Comparison of ENCODE assay signal across 9 cellular contexts in genomic region chr1:92029241-92029922, GRCh38. TPM values are rescaled to one million over a fixed set of nuclear protein-coding genes. Genes with fewer than 3 reads are reported as not detected.
DNase-seq lines count a peak whose midpoint lies in the region; ATAC-seq, FAIRE-seq and TF ChIP-seq lines count a peak whose summit lies in the region.
"Had no signal": no experiment of that assay in that cellular context is flagged by ENCODE, and none has a peak within 500 bp of the region (broad histone marks: within the 10 kb centered on the region; RNA-seq: fewer than 3 reads in every experiment).

No MANE protein-coding gene starts in this region.

- DNase-seq in heart left ventricle (no peak), cardiac septum (ENCODE audit: low spot score) (no peak), astrocyte of the cerebellum (ENCODE audit: low read depth) (no peak), left lung (no peak), NCI-H2196 treated with DMSO at 0.1 percent for 48 hours (lab: John Stamatoyannopoulos, UW; ENCODE audit: unreplicated experiment) (no peak), GM12892 (ENCODE audit: insufficient read length) (no peak)

- H3K4me1 ChIP-seq in heart left ventricle (peaks cover 0 to 9% (median 0%) of the 10 kb centered on the region in 12 donors), left lung (peaks cover 0 to 9% of the 10 kb centered on the region in 2 donors), urinary bladder (ENCODE audit: insufficient read depth) (no peaks in the 10 kb centered on the region)

- FAIRE-seq in GM12892 (lab: Jason Lieb, UNC) = no peak

- H3K27me3 ChIP-seq in heart left ventricle = peaks cover 0 to 23% (median 0%) of the 10 kb centered on the region in 9 donors
- H3K27me3 ChIP-seq in left lung = peaks cover 0 to 46% of the 10 kb centered on the region in 2 donors

- 41 to 61% (median 44%) methylated on average over 23 to 31 of the region's 31 CpGs for WGBS in heart left ventricle, 4 donors
- 40% methylated on average over 31 of the region's 31 CpGs for WGBS in urinary bladder

- TF ChIP-seq POLR2A in heart left ventricle (IDR thresholded peaks at IDR 0.05) (no peak), GM12892 (IDR thresholded peaks at IDR 0.05; ENCODE audit: low read depth, low read length) (no peak)

- in situ Hi-C loops in astrocyte of the cerebellum (cut with HindIII; ENCODE audit: low sequenced_read_pairs) = no loop called here

- H3K4me3 ChIP-seq in heart left ventricle = peak overlapping the region in 10 of 12 donors; percentile 43 to 71 (median 60)
- H3K4me3 ChIP-seq in astrocyte of the cerebellum (ENCODE audit: low read depth, low read length) = peak overlapping the region; percentile 57
- peak overlapping the region; percentile 40 to 47 for H3K4me3 ChIP-seq in left lung
- H3K4me3 ChIP-seq in urinary bladder (ENCODE audit: low read depth, low read length) = peak overlapping the region; percentile 56

- intact Hi-C loops in heart left ventricle (cut with DNase I) (no loop called here), cardiac septum (cut with DNase I) (no loop called here), left lung (cut with DNase I) (no loop called here)

- H3K36me3 ChIP-seq in heart left ventricle = no peaks in the 10 kb centered on the region
- no peaks in the 10 kb centered on the region for H3K36me3 ChIP-seq in left lung
- H3K36me3 ChIP-seq in urinary bladder (ENCODE audit: insufficient read depth) = no peaks in the 10 kb centered on the region

- H3K27ac ChIP-seq in heart left ventricle (no peak overlapping the region), left lung (no peak overlapping the region), urinary bladder (ENCODE audit: low read depth) (no peak overlapping the region)

- H3K9me3 ChIP-seq in heart left ventricle (no peaks in the 10 kb centered on the region), left lung (no peaks in the 10 kb centered on the region)

- no peak for ATAC-seq in heart left ventricle
- ATAC-seq in left lung = no peak
- no peak for ATAC-seq in GM19397 (IDR thresholded peaks at IDR 0.05; ENCODE audit: unreplicated experiment)

- TF ChIP-seq CTCF in heart left ventricle (IDR thresholded peaks at IDR 0.05) = no peak
- TF ChIP-seq CTCF in astrocyte of the cerebellum (IDR thresholded peaks at IDR 0.05; ENCODE audit: low read depth, low read length, missing control alignments) = no peak
- TF ChIP-seq CTCF in left lung (IDR thresholded peaks at IDR 0.05) = no peak

RNA-seq across cellular contexts. Expression of gene EPHX4, which starts 0.4 kb away (rescaled TPM):
- total RNA-seq in heart left ventricle (under 1 TPM in 2 of 9 donors, not detected in 7; 0.37 to 0.80 TPM), cardiac septum (0.22 TPM), left lung (1 to 10 TPM in 1 of 2 donors, under 1 TPM in 1; 0.86 to 1.6 TPM), urinary bladder (0.69 TPM)
- polyA plus RNA-seq in heart left ventricle (under 1 TPM in 1 of 2 donors, not detected in 1; 0.06 TPM), urinary bladder (0.81 TPM)
- polyA plus RNA-seq in GM12892 (2012; ENCODE audit: missing spikeins) = not detected

RNA-seq across cellular contexts. Expression of gene SETSIP, which starts 45.8 kb away (rescaled TPM):
- total RNA-seq in heart left ventricle = not detected
- not detected for polyA plus RNA-seq in heart left ventricle
- total RNA-seq in cardiac septum = not detected
- not detected for total RNA-seq in left lung
- total RNA-seq in urinary bladder = not detected
- not detected for polyA plus RNA-seq in urinary bladder
- 0.38 TPM for polyA plus RNA-seq in GM12892 (2012; ENCODE audit: missing spikeins)
- total RNA-seq: M059J had no signal

RNA-seq across cellular contexts. Expression of gene BTBD8, which starts 50.8 kb away (rescaled TPM):
- total RNA-seq in heart left ventricle (1 to 10 TPM; 1.8 to 7.7 (median 5.1) TPM), cardiac septum (4.5 TPM), left lung (1 to 10 TPM; 2.1 to 4.8 TPM), urinary bladder (16.1 TPM)
- polyA plus RNA-seq in heart left ventricle (1 to 10 TPM in 1 of 2 donors, under 1 TPM in 1; 0.67 to 1.1 TPM), urinary bladder (2.0 TPM)
- polyA plus RNA-seq in GM12892 (2012; ENCODE audit: missing spikeins) = 0.45 TPM
